ENCODE assay signal across 27 cellular contexts in genomic region chr2:120775261-120775660, GRCh38. TPM values are rescaled to one million over a fixed set of nuclear protein-coding genes. Genes with fewer than 3 reads are reported as not detected.
"Had no signal": no experiment of that assay in that cellular context is flagged by ENCODE, and none has a peak within 500 bp of the region (broad histone marks: within the 10 kb centered on the region; RNA-seq: fewer than 3 reads in every experiment).

No MANE protein-coding gene starts in this region.

- H3K27ac ChIP-seq: breast epithelium, colonic mucosa, left lung, ovary, prostate gland, stomach, thyroid gland, upper lobe of left lung, VCaP had no signal

- H3K4me2 ChIP-seq: smooth muscle cell had no signal

- H3K4me3 Mint-ChIP-seq: activated CD4-positive, alpha-beta memory T cell treated with anti-CD3 and anti-CD28 coated beads, Interleukin-2, amount 10 ng/mL, durations not matched to agents 7 days and 5 days; activated T-cell treated with anti-CD3 and anti-CD28 coated beads, Interleukin-2, amount 50 U/mL, for 4 hours; activated T-helper 17 cell treated with anti-CD3 and anti-CD28 coated beads, Interleukin-2, amount 50 U/mL, for 72 hours; central memory CD8-positive, alpha-beta T cell; immature natural killer cell; stimulated activated naive B cell treated with anti-CD40 and anti-IgM and Interleukin-4, amounts not matched to agents 10 μg/mL and 1 μg/mL and 100 μg/mL, for 72 hours had no signal

- H3K9me3 Mint-ChIP-seq: activated CD4-positive, alpha-beta memory T cell treated with anti-CD3 and anti-CD28 coated beads, Interleukin-2, amount 10 ng/mL, durations not matched to agents 7 days and 5 days; activated T-cell treated with anti-CD3 and anti-CD28 coated beads, Interleukin-2, amount 50 U/mL, for 4 hours; activated T-helper 17 cell treated with anti-CD3 and anti-CD28 coated beads, Interleukin-2, amount 50 U/mL, for 72 hours; central memory CD8-positive, alpha-beta T cell; immature natural killer cell; stimulated activated naive B cell treated with anti-CD40 and anti-IgM and Interleukin-4, amounts not matched to agents 10 μg/mL and 1 μg/mL and 100 μg/mL, for 72 hours had no signal

- H3K27ac Mint-ChIP-seq: activated CD4-positive, alpha-beta memory T cell treated with anti-CD3 and anti-CD28 coated beads, Interleukin-2, amount 10 ng/mL, durations not matched to agents 7 days and 5 days; activated T-helper 17 cell treated with anti-CD3 and anti-CD28 coated beads, Interleukin-2, amount 50 U/mL, for 72 hours; immature natural killer cell; stimulated activated naive B cell treated with anti-CD40 and anti-IgM and Interleukin-4, amounts not matched to agents 10 μg/mL and 1 μg/mL and 100 μg/mL, for 72 hours had no signal

- H3K4me3 ChIP-seq: breast epithelium, colonic mucosa, left lung, ovary, prostate gland, smooth muscle cell, stomach, thyroid gland, upper lobe of left lung had no signal

- H3K27me3 ChIP-seq: breast epithelium, colonic mucosa, ovary, stomach, thyroid gland, upper lobe of left lung had no signal

- H3K36me3 ChIP-seq: breast epithelium, colonic mucosa, left lung, ovary, prostate gland, stomach, thyroid gland, upper lobe of left lung had no signal

- H3K4me1 ChIP-seq: breast epithelium, colonic mucosa, left lung, prostate gland, upper lobe of left lung had no signal

- H3K36me3 Mint-ChIP-seq: immature natural killer cell; stimulated activated naive B cell treated with anti-CD40 and anti-IgM and Interleukin-4, amounts not matched to agents 10 μg/mL and 1 μg/mL and 100 μg/mL, for 72 hours had no signal

- DNase-seq: activated CD4-positive, alpha-beta memory T cell treated with anti-CD3 and anti-CD28 coated beads, Interleukin-2, amount 10 ng/mL, durations not matched to agents 7 days and 5 days; activated CD4-positive, alpha-beta T cell treated with anti-CD3 and anti-CD28 coated beads for 48 hours; activated gamma-delta T cell treated with Interleukin-2 at 50 U/mL for 16 hours; activated naive CD4-positive, alpha-beta T cell treated with anti-CD3 and anti-CD28 coated beads, Interleukin-2, amount 50 U/mL, for 16 hours; activated T-cell treated with anti-CD3 and anti-CD28 coated beads, Interleukin-2, amount 50 U/mL, for 4 hours; amniotic stem cell; colonic mucosa; effector CD8-positive, alpha-beta T cell; hippocampal formation; immature natural killer cell; retina; stimulated activated CD4-positive, alpha-beta T cell treated with anti-CD3 and anti-CD28 coated beads, Interleukin-15, amount 100 ng/mL, for 24 hours; stimulated activated CD4-positive, alpha-beta T cell treated with anti-CD3 and anti-CD28 coated beads, Interleukin-2, amount 100 ng/mL, for 24 hours; stimulated activated naive B cell treated with anti-CD40 and anti-IgM and Interleukin-4, amounts not matched to agents 10 μg/mL and 1 μg/mL and 100 μg/mL, for 72 hours; stomach; thyroid gland; upper lobe of left lung had no signal

- H3K27me3 Mint-ChIP-seq: activated CD4-positive, alpha-beta memory T cell treated with anti-CD3 and anti-CD28 coated beads, Interleukin-2, amount 10 ng/mL, durations not matched to agents 7 days and 5 days; central memory CD8-positive, alpha-beta T cell; stimulated activated naive B cell treated with anti-CD40 and anti-IgM and Interleukin-4, amounts not matched to agents 10 μg/mL and 1 μg/mL and 100 μg/mL, for 72 hours had no signal

- H3K4me1 Mint-ChIP-seq: activated CD4-positive, alpha-beta memory T cell treated with anti-CD3 and anti-CD28 coated beads, Interleukin-2, amount 10 ng/mL, durations not matched to agents 7 days and 5 days; activated T-helper 17 cell treated with anti-CD3 and anti-CD28 coated beads, Interleukin-2, amount 50 U/mL, for 72 hours; central memory CD8-positive, alpha-beta T cell; immature natural killer cell; stimulated activated naive B cell treated with anti-CD40 and anti-IgM and Interleukin-4, amounts not matched to agents 10 μg/mL and 1 μg/mL and 100 μg/mL, for 72 hours had no signal

- ATAC-seq: activated CD4-positive, CD25-positive, alpha-beta regulatory T cell treated with anti-CD3 and anti-CD28 coated beads, Interleukin-2, amount 50 U/mL, for 24 hours; activated T-cell treated with anti-CD3 and anti-CD28 coated beads, Interleukin-2, amount 50 U/mL, for 4 hours; activated T-helper 17 cell treated with anti-CD3 and anti-CD28 coated beads, Interleukin-2, amount 50 U/mL, for 72 hours; left lung; stimulated activated naive B cell treated with anti-CD40 and anti-IgM and Interleukin-4, amounts not matched to agents 10 μg/mL and 1 μg/mL and 100 μg/mL, for 72 hours had no signal

RNA-seq across cellular contexts. Expression of gene GLI2, which starts 39.6 kb away (rescaled TPM):
- total RNA-seq: activated T-helper 17 cell treated with anti-CD3 and anti-CD28 coated beads, Interleukin-2, amount 50 U/mL, for 72 hours; lung microvascular endothelial cell had no signal
- polyA plus RNA-seq: immature natural killer cell had no signal
